1 cellular context compared by ENCODE assay signal in the genomic region with DNA sequence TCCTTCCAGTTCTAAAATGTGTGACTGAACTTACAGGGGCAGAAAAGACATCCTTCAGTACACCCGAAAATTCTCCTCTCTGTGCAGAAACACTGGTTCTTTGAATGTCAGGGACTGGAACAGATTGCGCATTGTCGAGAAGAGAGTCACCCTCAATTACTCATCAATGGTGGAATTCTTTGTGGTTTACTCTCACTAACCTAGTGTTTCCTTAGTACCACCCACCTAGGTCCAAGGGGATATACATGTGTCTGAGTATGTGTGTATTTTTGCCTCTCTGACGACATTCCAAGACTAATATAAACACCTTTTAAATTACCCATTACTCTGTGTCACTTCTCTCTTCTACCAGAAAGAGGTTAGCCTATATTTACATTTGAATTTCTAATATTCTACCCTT.
TF ChIP-seq lines count a peak whose summit lies in the region.

No MANE protein-coding gene starts in this region.

TF ChIP-seq in H1, 55 proteins besides CTCF, POLR2A, EP300 and RAD21:
- TF ChIP-seq SAP30 (IDR thresholded peaks at IDR 0.05; ENCODE audit: insufficient read depth, insufficient replicate concordance, low read length) (no peak), FOSL1 (IDR thresholded peaks at IDR 0.05; ENCODE audit: insufficient read depth, low read depth, low read length) (no peak), KDM4A (IDR thresholded peaks at IDR 0.05; ENCODE audit: low read depth, low read length, severe bottlenecking) (no peak), JUND (IDR thresholded peaks at IDR 0.05; ENCODE audit: low read length) (no peak), HDAC2 (IDR thresholded peaks at IDR 0.05; ENCODE audit: borderline replicate concordance in 1 of 2, low read depth in 2 of 2, low read length in 2 of 2) (no peak), BACH1 (IDR thresholded peaks at IDR 0.05; ENCODE audit: low read length) (no peak), JUN (IDR thresholded peaks at IDR 0.05; ENCODE audit: low read depth, low read length) (no peak), TAF7 (optimal IDR thresholded peaks at IDR 0.05; ENCODE audit: borderline replicate concordance, low read depth, low read length) (no peak), TBP (IDR thresholded peaks at IDR 0.05; ENCODE audit: low read depth, low read length) (no peak), CBX8 (IDR thresholded peaks at IDR 0.05; ENCODE audit: borderline replicate concordance, low read depth, low read length) (no peak), NANOG (IDR thresholded peaks at IDR 0.05; ENCODE audit: insufficient read depth, low read depth, low read length, poor library complexity, severe bottlenecking) (no peak), TEAD4 (IDR thresholded peaks at IDR 0.05; ENCODE audit: low read depth, low read length) (no peak), BCL11A (IDR thresholded peaks at IDR 0.05; ENCODE audit: low read depth in 2 of 2, low read length in 2 of 2) (no peak), TAF1 (IDR thresholded peaks at IDR 0.05; ENCODE audit: low read depth, low read length) (no peak), CBX5 (IDR thresholded peaks at IDR 0.05; ENCODE audit: low read depth, low read length) (no peak), RXRA (IDR thresholded peaks at IDR 0.05; ENCODE audit: insufficient read depth, low read depth, low read length) (no peak), RNF2 (IDR thresholded peaks at IDR 0.05; ENCODE audit: borderline replicate concordance, low read depth, low read length, missing control alignments, poor library complexity, severe bottlenecking) (no peak)
- TF ChIP-seq, protein P1, sequence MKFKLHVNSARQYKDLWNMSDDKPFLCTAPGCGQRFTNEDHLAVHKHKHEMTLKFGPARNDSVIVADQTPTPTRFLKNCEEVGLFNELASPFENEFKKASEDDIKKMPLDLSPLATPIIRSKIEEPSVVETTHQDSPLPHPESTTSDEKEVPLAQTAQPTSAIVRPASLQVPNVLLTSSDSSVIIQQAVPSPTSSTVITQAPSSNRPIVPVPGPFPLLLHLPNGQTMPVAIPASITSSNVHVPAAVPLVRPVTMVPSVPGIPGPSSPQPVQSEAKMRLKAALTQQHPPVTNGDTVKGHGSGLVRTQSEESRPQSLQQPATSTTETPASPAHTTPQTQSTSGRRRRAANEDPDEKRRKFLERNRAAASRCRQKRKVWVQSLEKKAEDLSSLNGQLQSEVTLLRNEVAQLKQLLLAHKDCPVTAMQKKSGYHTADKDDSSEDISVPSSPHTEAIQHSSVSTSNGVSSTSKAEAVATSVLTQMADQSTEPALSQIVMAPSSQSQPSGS (IDR thresholded peaks at IDR 0.05; ENCODE audit: low read length), result no peak
- TF ChIP-seq, protein P2, sequence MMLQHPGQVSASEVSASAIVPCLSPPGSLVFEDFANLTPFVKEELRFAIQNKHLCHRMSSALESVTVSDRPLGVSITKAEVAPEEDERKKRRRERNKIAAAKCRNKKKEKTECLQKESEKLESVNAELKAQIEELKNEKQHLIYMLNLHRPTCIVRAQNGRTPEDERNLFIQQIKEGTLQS (IDR thresholded peaks at IDR 0.05; ENCODE audit: insufficient read depth, low read depth, low read length), result no peak
TF ChIP-seq in H1: peak in this region for 0.
